Comparison of ENCODE assay signal across 8 cellular contexts in genomic region chr6:53543341-53544010, GRCh38. TPM values are rescaled to one million over a fixed set of nuclear protein-coding genes. Genes with fewer than 3 reads are reported as not detected.
DNase-seq lines count a peak whose midpoint lies in the region; ATAC-seq and TF ChIP-seq lines count a peak whose summit lies in the region.

No MANE protein-coding gene starts in this region.

- no peak for ATAC-seq in GM19397 (IDR thresholded peaks at IDR 0.05; ENCODE audit: unreplicated experiment)

- H2AFZ ChIP-seq in fibroblast of lung (ENCODE audit: low read length), result peak overlapping the region; percentile 70

- no peaks in the 10 kb centered on the region for H4K20me1 ChIP-seq in fibroblast of lung (ENCODE audit: control insufficient read depth, extremely low read depth, insufficient read depth, low read length)

- peaks cover 6% of the 10 kb centered on the region for H3K79me2 ChIP-seq in fibroblast of lung (ENCODE audit: control insufficient read depth, insufficient read depth, low read length)

- TF ChIP-seq CTCF in fibroblast of lung (conservative IDR thresholded peaks at IDR 0.05 in 1 of 2, IDR thresholded peaks at IDR 0.05 in 1 of 2; ENCODE audit: low read depth in 1 of 2, low read length in 2 of 2) (no peak), sigmoid colon (IDR thresholded peaks at IDR 0.05) (no peak)

- no peaks in the 10 kb centered on the region for H3K36me3 ChIP-seq in SJCRH30
- H3K36me3 ChIP-seq in fibroblast of lung (ENCODE audit: control insufficient read depth, insufficient read depth, low read length), result no peaks in the 10 kb centered on the region
- no peaks in the 10 kb centered on the region for H3K36me3 ChIP-seq in sigmoid colon

- no peak for TF ChIP-seq POLR2A in sigmoid colon (IDR thresholded peaks at IDR 0.05)

- intact Hi-C loops in sigmoid colon (cut with DNase I), result loop anchor here (1.0 to 2.0 kb wide), 2 partner anchors 108 to 251 kb away; partner anchors contain the start of gene LRRC1

- peak; percentile 48 for DNase-seq in H4 (ENCODE audit: low spot score)
- no peak for DNase-seq in SJCRH30
- peak; percentile 38 to 58 for DNase-seq in fibroblast of lung (ENCODE audit: low read depth in 2 of 2)
- no peak for DNase-seq in sigmoid colon
- no peak for DNase-seq in stimulated activated CD8-positive, alpha-beta memory T cell treated with anti-CD3 and anti-CD28 coated beads, Interleukin-4, amount 100 ng/mL, for 48 hours
- no peak for DNase-seq in NCI-H1048 (lab: John Stamatoyannopoulos, UW)
- no peak for DNase-seq in mesenteric fat pad (ENCODE audit: low spot score)

- 9 to 23% methylated on average over 3 of the region's 3 CpGs for WGBS in sigmoid colon, 2 donors

- no peaks in the 10 kb centered on the region for H3K4me1 ChIP-seq in SJCRH30
- H3K4me1 ChIP-seq in fibroblast of lung (ENCODE audit: control insufficient read depth, extremely low read depth, insufficient read depth, low read length), result peaks cover 2% of the 10 kb centered on the region
- peaks cover 5 to 70% (median 54%) of the 10 kb centered on the region in 4 donors for H3K4me1 ChIP-seq in sigmoid colon

- TF ChIP-seq EP300 in sigmoid colon (IDR thresholded peaks at IDR 0.05), result no peak

- peak overlapping the region; percentile 74 for H3K4me3 ChIP-seq in SJCRH30
- peak overlapping the region; percentile 70 to 97 (median 72) for H3K4me3 ChIP-seq in fibroblast of lung (replicated peaks in 1 of 4; ENCODE audit: control extremely low read depth in 1 of 4, insufficient read depth in 1 of 4, low read depth in 3 of 4, low read length in 4 of 4)
- peak overlapping the region; percentile 71 to 88 (median 82) for H3K4me3 ChIP-seq in sigmoid colon

- H3K9me3 ChIP-seq in SJCRH30 (replicated peaks), result no peaks in the 10 kb centered on the region
- no peaks in the 10 kb centered on the region for H3K9me3 ChIP-seq in fibroblast of lung (ENCODE audit: control insufficient read depth, insufficient read depth, low read depth, low read length)
- H3K9me3 ChIP-seq in sigmoid colon, result no peaks in the 10 kb centered on the region

- no peaks in the 10 kb centered on the region for H3K27me3 ChIP-seq in SJCRH30
- H3K27me3 ChIP-seq in fibroblast of lung (ENCODE audit: control insufficient read depth, insufficient read depth, low read length), result no peaks in the 10 kb centered on the region
- no peaks in the 10 kb centered on the region for H3K27me3 ChIP-seq in sigmoid colon

- no peak overlapping the region for H3K9ac ChIP-seq in fibroblast of lung (ENCODE audit: insufficient read depth, low read length)

- H3K4me2 ChIP-seq in fibroblast of lung (ENCODE audit: extremely low read depth, insufficient read depth, low read length), result peak overlapping the region; percentile 88

- no peak overlapping the region for H3K27ac ChIP-seq in SJCRH30
- peak overlapping the region; percentile 74 for H3K27ac ChIP-seq in fibroblast of lung (ENCODE audit: insufficient read depth, low read length)
- H3K27ac ChIP-seq in sigmoid colon, result peak overlapping the region; percentile 94 to 98 (median 96)

RNA-seq across cellular contexts. Expression of gene GCLC, which starts 1.4 kb away (rescaled TPM):
- total RNA-seq in H4 (2014; rRNA removed; shearing (Covaris generic)), result 58.5 and 65.4 TPM in 2 replicates
- 3.9 and 4.4 TPM in 2 replicates for total RNA-seq in SJCRH30 (2014; rRNA removed; shearing (Covaris generic))
- total RNA-seq in fibroblast of lung, result 31.4 and 35.4 TPM in 2 replicates
- 16.0 and 24.4 TPM in 2 replicates for polyA plus RNA-seq in fibroblast of lung
- polyA plus RNA-seq in fibroblast of lung (2012), result 12.7 and 19.1 TPM in 2 replicates
- polyA minus RNA-seq in fibroblast of lung (ENCODE audit: low replicate concordance), result 8.9 and 11.3 TPM in 2 replicates
- total RNA-seq in sigmoid colon, result 10 to 100 TPM; 53.7 to 60.3 (median 57.4) TPM
- polyA plus RNA-seq in sigmoid colon, result 10 to 100 TPM; 16.2 to 25.9 (median 22.8) TPM
- 59.6 TPM for total RNA-seq in mesenteric fat pad

Comparison
In these comparisons a context has a peak if more than half of its experiments do, and no peak if none do; other contexts are left out.
1. DNase-seq: peak in H4 (single experiment) and fibroblast of lung (2 of 2); none in SJCRH30 (0 of 2), sigmoid colon (single experiment), stimulated activated CD8-positive, alpha-beta memory T cell treated with anti-CD3 and anti-CD28 coated beads, Interleukin-4, amount 100 ng/mL, for 48 hours (single experiment), NCI-H1048 (single experiment) and mesenteric fat pad (single experiment).
2. Peak in every context shown above with its lines, with median percentiles within 50 percentile points of each other: H3K4me3 ChIP-seq.